ENCODE assay signal across 2 cellular contexts in the genomic region with DNA sequence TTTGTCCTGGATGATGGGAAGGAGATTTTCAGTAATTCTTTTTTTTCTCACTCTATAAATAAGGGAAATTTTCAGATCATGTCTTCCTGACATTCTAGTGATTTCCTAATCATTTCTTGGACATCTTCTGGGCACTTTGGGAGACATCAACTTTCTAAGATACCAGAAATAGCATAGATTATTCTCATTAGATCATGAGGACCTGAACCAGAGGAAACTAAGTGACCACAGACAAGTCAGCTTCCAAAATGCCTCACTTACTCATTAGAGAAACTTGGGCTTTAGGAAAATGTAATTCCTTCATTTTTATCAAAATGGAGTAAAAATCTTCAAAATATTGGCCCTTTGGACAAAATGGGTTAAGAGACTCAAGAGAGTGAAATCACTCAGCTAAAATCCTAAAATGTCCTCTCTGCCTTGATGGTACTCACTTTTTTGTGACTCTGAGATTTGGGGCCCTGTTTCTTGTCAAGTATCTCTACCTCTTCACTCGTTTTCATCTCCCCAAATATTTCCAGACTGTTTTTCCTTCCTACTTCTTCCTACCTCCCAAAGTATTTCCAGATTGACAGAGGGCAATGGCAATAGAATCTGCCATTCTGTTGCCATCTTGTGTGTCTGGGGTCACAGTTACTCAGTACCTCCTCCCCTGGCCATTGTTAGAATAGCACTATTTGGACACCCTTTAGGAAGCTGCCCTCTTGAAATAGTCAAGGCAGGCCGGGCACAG.
TF ChIP-seq lines count a peak whose summit lies in the region.

No MANE protein-coding gene starts in this region.

TF ChIP-seq in HCT116, 20 proteins besides CTCF, POLR2A, EP300 and RAD21:
- TF ChIP-seq YY1 (IDR thresholded peaks at IDR 0.05; ENCODE audit: extremely low read depth, insufficient replicate concordance, low read depth, low read length): no peak
- no peak for TF ChIP-seq REST (IDR thresholded peaks at IDR 0.05; ENCODE audit: low read depth)
TF ChIP-seq in HCT116: peak in this region for 0.

TF ChIP-seq in GM12878, 131 proteins besides CTCF, POLR2A, EP300 and RAD21 (continues in another document):
- TF ChIP-seq ATF2 (IDR thresholded peaks at IDR 0.05; ENCODE audit: low read length): no peak
- TF ChIP-seq RUNX3 (IDR thresholded peaks at IDR 0.05; ENCODE audit: low read length): no peak
- no peak for TF ChIP-seq KLF5 (IDR thresholded peaks at IDR 0.05; ENCODE audit: partially characterized antibody)
- peak; percentile 28; the same call in 1 of the 2 replicates for TF ChIP-seq SMC3 (IDR thresholded peaks at IDR 0.05; ENCODE audit: borderline replicate concordance, low read length)
- TF ChIP-seq, protein P1, sequence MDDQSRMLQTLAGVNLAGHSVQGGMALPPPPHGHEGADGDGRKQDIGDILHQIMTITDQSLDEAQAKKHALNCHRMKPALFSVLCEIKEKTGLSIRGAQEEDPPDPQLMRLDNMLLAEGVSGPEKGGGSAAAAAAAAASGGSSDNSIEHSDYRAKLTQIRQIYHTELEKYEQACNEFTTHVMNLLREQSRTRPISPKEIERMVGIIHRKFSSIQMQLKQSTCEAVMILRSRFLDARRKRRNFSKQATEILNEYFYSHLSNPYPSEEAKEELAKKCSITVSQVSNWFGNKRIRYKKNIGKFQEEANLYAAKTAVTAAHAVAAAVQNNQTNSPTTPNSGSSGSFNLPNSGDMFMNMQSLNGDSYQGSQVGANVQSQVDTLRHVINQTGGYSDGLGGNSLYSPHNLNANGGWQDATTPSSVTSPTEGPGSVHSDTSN (IDR thresholded peaks at IDR 0.05; ENCODE audit: insufficient replicate concordance, low read depth, low read length): no peak
- no peak for TF ChIP-seq CREB1 (IDR thresholded peaks at IDR 0.05; ENCODE audit: low read depth)
- peak; percentile 47; the same call in 1 of the 2 replicates for TF ChIP-seq PRDM15 (CRISPR knock-in tag; IDR thresholded peaks at IDR 0.05)
- TF ChIP-seq LARP7 (IDR thresholded peaks at IDR 0.05): no peak
- TF ChIP-seq, protein P2, sequence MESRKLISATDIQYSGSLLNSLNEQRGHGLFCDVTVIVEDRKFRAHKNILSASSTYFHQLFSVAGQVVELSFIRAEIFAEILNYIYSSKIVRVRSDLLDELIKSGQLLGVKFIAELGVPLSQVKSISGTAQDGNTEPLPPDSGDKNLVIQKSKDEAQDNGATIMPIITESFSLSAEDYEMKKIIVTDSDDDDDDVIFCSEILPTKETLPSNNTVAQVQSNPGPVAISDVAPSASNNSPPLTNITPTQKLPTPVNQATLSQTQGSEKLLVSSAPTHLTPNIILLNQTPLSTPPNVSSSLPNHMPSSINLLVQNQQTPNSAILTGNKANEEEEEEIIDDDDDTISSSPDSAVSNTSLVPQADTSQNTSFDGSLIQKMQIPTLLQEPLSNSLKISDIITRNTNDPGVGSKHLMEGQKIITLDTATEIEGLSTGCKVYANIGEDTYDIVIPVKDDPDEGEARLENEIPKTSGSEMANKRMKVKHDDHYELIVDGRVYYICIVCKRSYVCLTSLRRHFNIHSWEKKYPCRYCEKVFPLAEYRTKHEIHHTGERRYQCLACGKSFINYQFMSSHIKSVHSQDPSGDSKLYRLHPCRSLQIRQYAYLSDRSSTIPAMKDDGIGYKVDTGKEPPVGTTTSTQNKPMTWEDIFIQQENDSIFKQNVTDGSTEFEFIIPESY (IDR thresholded peaks at IDR 0.05): no peak
- TF ChIP-seq KAT2A (conservative IDR thresholded peaks at IDR 0.05; ENCODE audit: control insufficient read depth, low read depth, low read length): no peak
- no peak for TF ChIP-seq BCL11A (IDR thresholded peaks at IDR 0.05; ENCODE audit: low read depth, low read length)
- no peak for TF ChIP-seq ZNF207 (IDR thresholded peaks at IDR 0.05; ENCODE audit: borderline replicate concordance)
- TF ChIP-seq FOXK2 (IDR thresholded peaks at IDR 0.05): no peak
- no peak for TF ChIP-seq DPF2 (IDR thresholded peaks at IDR 0.05)
- TF ChIP-seq SMAD1 (IDR thresholded peaks at IDR 0.05; ENCODE audit: low read depth, partially characterized antibody): no peak
- TF ChIP-seq E4F1 (IDR thresholded peaks at IDR 0.05; ENCODE audit: borderline replicate concordance, partially characterized antibody): no peak
- TF ChIP-seq TCF12 (IDR thresholded peaks at IDR 0.05; ENCODE audit: low read depth, low read length): no peak
- peak; percentile 74 for TF ChIP-seq PKNOX1 (IDR thresholded peaks at IDR 0.05)
- no peak for TF ChIP-seq BCLAF1 (IDR thresholded peaks at IDR 0.05)
- no peak for TF ChIP-seq ETV6 (conservative IDR thresholded peaks at IDR 0.05 in 1 of 2, IDR thresholded peaks at IDR 0.05 in 1 of 2; ENCODE audit: borderline replicate concordance in 1 of 2, low read depth in 1 of 2)
- peak; percentile 7 for TF ChIP-seq MEF2B (IDR thresholded peaks at IDR 0.05; ENCODE audit: partially characterized antibody, poor library complexity, severe bottlenecking)
- peak; percentile 46 for TF ChIP-seq SKIL (IDR thresholded peaks at IDR 0.05; ENCODE audit: low read depth, poor library complexity, severe bottlenecking)
- TF ChIP-seq, protein P3, sequence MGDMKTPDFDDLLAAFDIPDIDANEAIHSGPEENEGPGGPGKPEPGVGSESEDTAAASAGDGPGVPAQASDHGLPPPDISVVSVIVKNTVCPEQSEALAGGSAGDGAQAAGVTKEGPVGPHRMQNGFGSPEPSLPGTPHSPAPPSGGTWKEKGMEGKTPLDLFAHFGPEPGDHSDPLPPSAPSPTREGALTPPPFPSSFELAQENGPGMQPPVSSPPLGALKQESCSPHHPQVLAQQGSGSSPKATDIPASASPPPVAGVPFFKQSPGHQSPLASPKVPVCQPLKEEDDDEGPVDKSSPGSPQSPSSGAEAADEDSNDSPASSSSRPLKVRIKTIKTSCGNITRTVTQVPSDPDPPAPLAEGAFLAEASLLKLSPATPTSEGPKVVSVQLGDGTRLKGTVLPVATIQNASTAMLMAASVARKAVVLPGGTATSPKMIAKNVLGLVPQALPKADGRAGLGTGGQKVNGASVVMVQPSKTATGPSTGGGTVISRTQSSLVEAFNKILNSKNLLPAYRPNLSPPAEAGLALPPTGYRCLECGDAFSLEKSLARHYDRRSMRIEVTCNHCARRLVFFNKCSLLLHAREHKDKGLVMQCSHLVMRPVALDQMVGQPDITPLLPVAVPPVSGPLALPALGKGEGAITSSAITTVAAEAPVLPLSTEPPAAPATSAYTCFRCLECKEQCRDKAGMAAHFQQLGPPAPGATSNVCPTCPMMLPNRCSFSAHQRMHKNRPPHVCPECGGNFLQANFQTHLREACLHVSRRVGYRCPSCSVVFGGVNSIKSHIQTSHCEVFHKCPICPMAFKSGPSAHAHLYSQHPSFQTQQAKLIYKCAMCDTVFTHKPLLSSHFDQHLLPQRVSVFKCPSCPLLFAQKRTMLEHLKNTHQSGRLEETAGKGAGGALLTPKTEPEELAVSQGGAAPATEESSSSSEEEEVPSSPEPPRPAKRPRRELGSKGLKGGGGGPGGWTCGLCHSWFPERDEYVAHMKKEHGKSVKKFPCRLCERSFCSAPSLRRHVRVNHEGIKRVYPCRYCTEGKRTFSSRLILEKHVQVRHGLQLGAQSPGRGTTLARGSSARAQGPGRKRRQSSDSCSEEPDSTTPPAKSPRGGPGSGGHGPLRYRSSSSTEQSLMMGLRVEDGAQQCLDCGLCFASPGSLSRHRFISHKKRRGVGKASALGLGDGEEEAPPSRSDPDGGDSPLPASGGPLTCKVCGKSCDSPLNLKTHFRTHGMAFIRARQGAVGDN (IDR thresholded peaks at IDR 0.05): peak; percentile 98
- no peak for TF ChIP-seq SUPT20H (IDR thresholded peaks at IDR 0.05; ENCODE audit: borderline replicate concordance, control insufficient read depth, low read depth, low read length)
- no peak for TF ChIP-seq BMI1 (IDR thresholded peaks at IDR 0.05; ENCODE audit: borderline replicate concordance)
- TF ChIP-seq HDGF (IDR thresholded peaks at IDR 0.05): no peak
